ENCODE assay signal across 21 cellular contexts in genomic region chr7:44050121-44050914, GRCh38. TPM values are rescaled to one million over a fixed set of nuclear protein-coding genes. Genes with fewer than 3 reads are reported as not detected.
DNase-seq lines count a peak whose midpoint lies in the region; ATAC-seq and TF ChIP-seq lines count a peak whose summit lies in the region.
"Had no signal": no experiment of that assay in that cellular context is flagged by ENCODE, and none has a peak within 500 bp of the region (broad histone marks: within the 10 kb centered on the region; RNA-seq: fewer than 3 reads in every experiment).

No MANE protein-coding gene starts in this region.

- H3K27me3 ChIP-seq in Karpas-422 (ENCODE audit: low read length) (no peaks in the 10 kb centered on the region), H7 (ENCODE audit: control insufficient read depth, insufficient read depth, low read length) (no peaks in the 10 kb centered on the region)

- no peak overlapping the region for H3K4me3 Mint-ChIP-seq in T-helper 1 cell treated with Interleukin-12 subunit alpha and Interleukin-12 subunit beta and Interleukin-4 antibody, amounts not matched to agents 30 μg/mL and 1 μg/mL, for 36 hours
- no peak overlapping the region for H3K4me3 Mint-ChIP-seq in osteocyte (ENCODE audit: unreplicated experiment)

- no peak overlapping the region for H3K4me2 ChIP-seq in Karpas-422 (ENCODE audit: low read depth, low read length, poor library complexity, severe bottlenecking)

- 0 out of 2 replicates have a peak overlapping the region, but pooled peaks have one; percentile 2 for H3K27ac ChIP-seq in Karpas-422 (ENCODE audit: low read length)
- H3K27ac ChIP-seq: 22Rv1, C4-2B, HL-60, psoas muscle had no signal

- H3K9me2 ChIP-seq in Karpas-422 (replicated peaks; ENCODE audit: insufficient read depth, low read length), result no peaks in the 10 kb centered on the region

- H3K9ac ChIP-seq in Karpas-422 (ENCODE audit: low read length), result no peak overlapping the region

- H3K79me2 ChIP-seq in Karpas-422 (ENCODE audit: low read length), result peaks cover 67% of the 10 kb centered on the region

- no peak for ATAC-seq in HG02798 (IDR thresholded peaks at IDR 0.05; ENCODE audit: poor library complexity, unreplicated experiment)
- ATAC-seq: psoas muscle had no signal

- H3K9me3 ChIP-seq in Karpas-422 (ENCODE audit: low read length), result no peaks in the 10 kb centered on the region
- H3K9me3 ChIP-seq: psoas muscle had no signal

- peaks cover 36% of the 10 kb centered on the region; the same call in 1 of the 2 replicates for H3K36me3 ChIP-seq in Karpas-422 (ENCODE audit: insufficient read depth, low read length)
- H3K36me3 ChIP-seq in H7 (replicated peaks; ENCODE audit: control insufficient read depth, insufficient read depth, low read length), result peaks cover 7% of the 10 kb centered on the region

- no peaks in the 10 kb centered on the region for H3K9me3 Mint-ChIP-seq in T-helper 1 cell treated with Interleukin-12 subunit alpha and Interleukin-12 subunit beta and Interleukin-4 antibody, amounts not matched to agents 30 μg/mL and 1 μg/mL, for 36 hours
- no peaks in the 10 kb centered on the region for H3K9me3 Mint-ChIP-seq in osteocyte (ENCODE audit: unreplicated experiment)
- H3K9me3 Mint-ChIP-seq: brain had no signal

- H3K36me3 Mint-ChIP-seq in T-helper 1 cell treated with Interleukin-12 subunit alpha and Interleukin-12 subunit beta and Interleukin-4 antibody, amounts not matched to agents 30 μg/mL and 1 μg/mL, for 36 hours (ENCODE audit: low read depth), result peaks cover 34% of the 10 kb centered on the region
- peaks cover 21% of the 10 kb centered on the region for H3K36me3 Mint-ChIP-seq in osteocyte (ENCODE audit: unreplicated experiment)

- peaks cover 58% of the 10 kb centered on the region for H3K4me1 Mint-ChIP-seq in T-helper 1 cell treated with Interleukin-12 subunit alpha and Interleukin-12 subunit beta and Interleukin-4 antibody, amounts not matched to agents 30 μg/mL and 1 μg/mL, for 36 hours (ENCODE audit: low read depth)
- peaks cover 18% of the 10 kb centered on the region for H3K4me1 Mint-ChIP-seq in osteocyte (ENCODE audit: unreplicated experiment)

- peaks cover 17% of the 10 kb centered on the region; the same call in 1 of the 2 replicates for H4K20me1 ChIP-seq in Karpas-422 (ENCODE audit: insufficient read depth, low read depth, low read length)

- H3K27me3 Mint-ChIP-seq in T-helper 1 cell treated with Interleukin-12 subunit alpha and Interleukin-12 subunit beta and Interleukin-4 antibody, amounts not matched to agents 30 μg/mL and 1 μg/mL, for 36 hours (ENCODE audit: low read depth), result no peaks in the 10 kb centered on the region
- no peaks in the 10 kb centered on the region for H3K27me3 Mint-ChIP-seq in osteocyte (ENCODE audit: unreplicated experiment)

- no peak for DNase-seq in T-helper 1 cell
- peak; percentile 19 for DNase-seq in Karpas-422
- peak; percentile 34 for DNase-seq in ecto neural progenitor cell (ENCODE audit: low spot score)
- peak; percentile 43 for DNase-seq in posterior vena cava (ENCODE audit: low spot score)
- DNase-seq in osteocyte (ENCODE audit: extremely low spot score, unreplicated experiment), result no peak
- DNase-seq in H7, result no peak
- DNase-seq: activated CD4-positive, CD25-positive, alpha-beta regulatory T cell treated with anti-CD3 and anti-CD28 coated beads, Interleukin-2, amount 50 U/mL, for 72 hours; activated effector memory CD4-positive, alpha-beta T cell treated with Interleukin-2 at 50 U/mL for 16 hours; DMS79 treated with DMSO at 0.1 percent for 48 hours; KG1; kidney glomerular epithelial cell; NCI-H1105 treated with DMSO at 0.1 percent for 48 hours; NCI-H2171 had no signal

- H3K4me3 ChIP-seq in Karpas-422 (ENCODE audit: low read length) (no peak overlapping the region), H7 (ENCODE audit: insufficient read depth, low read depth, low read length) (no peak overlapping the region)
- H3K4me3 ChIP-seq: psoas muscle had no signal

- intact Hi-C loops in posterior vena cava (cut with DNase I), result no loop called here

- H3K4me1 ChIP-seq in Karpas-422 (ENCODE audit: low read length), result peaks cover 43% of the 10 kb centered on the region

- no peak for TF ChIP-seq CTCF in osteocyte (IDR thresholded peaks at IDR 0.05)

- H2AFZ ChIP-seq in Karpas-422 (ENCODE audit: low read length), result no peak overlapping the region

- peak overlapping the region; percentile 45 for H3K27ac Mint-ChIP-seq in T-helper 1 cell treated with Interleukin-12 subunit alpha and Interleukin-12 subunit beta and Interleukin-4 antibody, amounts not matched to agents 30 μg/mL and 1 μg/mL, for 36 hours
- H3K27ac Mint-ChIP-seq in osteocyte (ENCODE audit: unreplicated experiment), result no peak overlapping the region

RNA-seq across cellular contexts. Expression of gene DBNL, which starts 5.8 kb away (rescaled TPM):
- total RNA-seq in Karpas-422 (2014; rRNA removed; shearing (Covaris generic); ENCODE audit: low replicate concordance), result 116 and 184 TPM in 2 replicates
- 10 to 100 TPM; 82.8 to 91.0 TPM for total RNA-seq in posterior vena cava
- 94.5 and 106 TPM in 2 replicates for total RNA-seq in osteocyte
- total RNA-seq in H7 (2014; rRNA removed; shearing (Covaris generic)), result 43.0 and 63.8 TPM in 2 replicates

RNA-seq across cellular contexts. Expression of gene PGAM2, which starts 15.0 kb away (rescaled TPM):
- total RNA-seq in Karpas-422 (2014; rRNA removed; shearing (Covaris generic); ENCODE audit: low replicate concordance), result 1.9 TPM in 1 of 2 replicates, not detected in the other
- total RNA-seq in posterior vena cava (1 to 10 TPM; 1.6 to 2.1 TPM), osteocyte (0.97 TPM in 1 of 2 replicates, not detected in the other)
- total RNA-seq in H7 (2014; rRNA removed; shearing (Covaris generic)), result 2.7 and 4.5 TPM in 2 replicates

RNA-seq across cellular contexts. Expression of gene POLM, which starts 32.0 kb away (rescaled TPM):
- 34.5 and 47.1 TPM in 2 replicates for total RNA-seq in Karpas-422 (2014; rRNA removed; shearing (Covaris generic); ENCODE audit: low replicate concordance)
- total RNA-seq in posterior vena cava (10 to 100 TPM in 1 of 2 donors, 1 to 10 TPM in 1; 9.4 to 16.9 TPM), osteocyte (29.3 and 31.9 TPM in 2 replicates)
- 16.9 and 17.0 TPM in 2 replicates for total RNA-seq in H7 (2014; rRNA removed; shearing (Covaris generic))

RNA-seq across cellular contexts. Expression of gene SPDYE1, which starts 52.6 kb away (rescaled TPM):
- not detected in 2 replicates for total RNA-seq in Karpas-422 (2014; rRNA removed; shearing (Covaris generic); ENCODE audit: low replicate concordance)
- total RNA-seq in posterior vena cava, result not detected
- total RNA-seq in osteocyte, result not detected in 2 replicates
- not detected in 2 replicates for total RNA-seq in H7 (2014; rRNA removed; shearing (Covaris generic))
- total RNA-seq: psoas muscle, RPMI7951 had no signal

RNA-seq across cellular contexts. Expression of gene AEBP1, which starts 53.8 kb away (rescaled TPM):
- total RNA-seq in Karpas-422 (2014; rRNA removed; shearing (Covaris generic); ENCODE audit: low replicate concordance), result 5.9 TPM in 1 of 2 replicates, not detected in the other
- total RNA-seq in posterior vena cava (100 to 1,000 TPM; 783 to 919 TPM), osteocyte (781 and 794 TPM in 2 replicates)
- 12.9 and 15.8 TPM in 2 replicates for total RNA-seq in H7 (2014; rRNA removed; shearing (Covaris generic))

Comparison
In these comparisons a context has a peak if more than half of its experiments do, and no peak if none do; other contexts are left out.
1. DNase-seq: peak in Karpas-422 (single experiment), ecto neural progenitor cell (single experiment) and posterior vena cava (single experiment); none in T-helper 1 cell (0 of 5), osteocyte (single experiment) and H7 (single experiment).